In genomic region chr11:101180481-101180880, GRCh38 we compare ENCODE assay signal across 29 cellular contexts. TPM values are rescaled to one million over a fixed set of nuclear protein-coding genes. Genes with fewer than 3 reads are reported as not detected.
"Had no signal": no experiment of that assay in that cellular context is flagged by ENCODE, and none has a peak within 500 bp of the region (broad histone marks: within the 10 kb centered on the region; RNA-seq: fewer than 3 reads in every experiment).

No MANE protein-coding gene starts in this region.

- ATAC-seq: activated CD8-positive, alpha-beta T cell treated with anti-CD3 and anti-CD28 coated beads for 36 hours; activated naive CD4-positive, alpha-beta T cell treated with anti-CD3 and anti-CD28 coated beads, Interleukin-2, amount 50 U/mL, for 72 hours; esophagus mucosa; heart right ventricle; stimulated activated effector memory CD8-positive, alpha-beta T cell treated with anti-CD3 and anti-CD28 coated beads, Interleukin-12 subunit alpha, Interleukin-12 subunit beta, amount 100 ng/mL, for 72 hours; T-helper 17 cell had no signal

- H3K9me3 ChIP-seq: left ventricle myocardium inferior, neutrophil, sigmoid colon, thoracic aorta, uterus had no signal

- H3K36me3 ChIP-seq: neutrophil, sigmoid colon, thoracic aorta, uterus had no signal

- DNase-seq: activated CD4-positive, alpha-beta T cell treated with anti-CD3 and anti-CD28 coated beads for 1 hour; activated CD4-positive, alpha-beta T cell treated with anti-CD3 and anti-CD28 coated beads, Interleukin-2, amount 10 ng/mL, durations not matched to agents 7 days and 5 days; activated CD8-positive, alpha-beta T cell treated with anti-CD3 and anti-CD28 coated beads for 36 hours; activated naive CD4-positive, alpha-beta T cell; activated T-cell treated with anti-CD3 and anti-CD28 coated beads, Interleukin-2, amount 50 U/mL, for 48 hours; endodermal cell; foreskin fibroblast; heart right ventricle; left ventricle myocardium inferior; retina; sigmoid colon; small intestine; stimulated activated CD4-positive, alpha-beta T cell treated with anti-CD3 and anti-CD28 coated beads, Interleukin-4, amount 100 ng/mL, for 24 hours; T-helper 17 cell; T1000; trophoblast cell; uterus had no signal

- H3K4me3 ChIP-seq: heart right ventricle, left ventricle myocardium inferior, lung, sigmoid colon, thoracic aorta, uterus had no signal

- H3K4me1 ChIP-seq: heart right ventricle, left ventricle myocardium inferior, uterus had no signal

- H3K27me3 ChIP-seq: heart right ventricle, neutrophil, sigmoid colon, uterus had no signal

- H3K27ac ChIP-seq: heart right ventricle, left ventricle myocardium inferior, neutrophil, sigmoid colon, thoracic aorta, uterus had no signal

- FAIRE-seq: bronchial epithelial cell, islet of Langerhans, small intestine had no signal

RNA-seq across cellular contexts. Expression of gene PGR, which starts 50.9 kb away (rescaled TPM):
- total RNA-seq: activated CD4-positive, alpha-beta T cell treated with anti-CD3 and anti-CD28 coated beads, Interleukin-2, amount 10 ng/mL, durations not matched to agents 7 days and 5 days; activated CD8-positive, alpha-beta T cell treated with anti-CD3 and anti-CD28 coated beads for 36 hours; activated naive CD4-positive, alpha-beta T cell treated with anti-CD3 and anti-CD28 coated beads, Interleukin-2, amount 50 U/mL, for 72 hours; activated T-helper 2 cell treated with anti-CD3 and anti-CD28 coated beads, Interferon-gamma antibody, Interleukin-2, Interleukin-4, amounts not matched to agents 10 μg/mL and 5 μg/mL and 100 μg/mL, durations not matched to agents 14 hours and 24 hours and 36 hours; bronchial epithelial cell; endodermal cell; glomerular endothelial cell; osteocyte; progenitor cell of endocrine pancreas; T-helper 17 cell had no signal
